10 cellular contexts compared by ENCODE assay signal in the genomic region with DNA sequence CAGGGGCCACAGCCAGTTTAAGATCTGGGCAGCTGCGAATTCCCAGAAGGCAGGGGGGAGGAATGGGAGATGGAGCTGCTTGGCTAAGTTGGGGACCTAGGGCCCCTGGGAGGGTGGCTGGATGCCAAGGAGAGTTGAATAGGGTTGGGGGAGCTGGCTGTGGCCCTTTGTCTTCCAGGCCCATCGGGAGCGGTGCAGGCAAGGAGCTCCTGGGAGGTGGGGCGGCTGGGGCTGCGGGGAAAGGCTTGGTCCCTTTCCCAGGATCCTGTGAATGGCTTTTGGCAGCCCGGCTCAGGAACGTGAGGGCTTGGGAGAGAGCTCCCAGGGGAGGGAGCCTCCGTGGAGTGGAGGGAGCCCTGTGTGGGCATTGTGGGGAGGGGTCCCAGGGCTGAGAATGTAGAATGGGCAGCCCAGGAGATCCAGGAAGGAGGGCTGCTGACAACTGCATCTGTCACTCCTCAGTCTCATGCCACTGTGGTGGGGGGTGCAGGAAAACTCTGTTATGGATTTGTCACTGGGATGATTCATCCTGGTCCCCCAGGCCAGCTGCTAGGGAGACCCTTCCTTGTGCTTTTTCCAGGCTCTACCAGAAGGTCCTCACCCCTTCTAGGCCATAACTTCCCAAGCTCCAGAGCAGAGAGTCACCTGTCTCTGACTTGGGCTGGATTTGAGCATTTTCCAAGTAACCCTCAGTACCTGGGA. TPM values are rescaled to one million over a fixed set of nuclear protein-coding genes. Genes with fewer than 3 reads are reported as not detected.
DNase-seq lines count a peak whose midpoint lies in the region; ATAC-seq and TF ChIP-seq lines count a peak whose summit lies in the region.
"Had no signal": no experiment of that assay in that cellular context is flagged by ENCODE, and none has a peak within 500 bp of the region (broad histone marks: within the 10 kb centered on the region; RNA-seq: fewer than 3 reads in every experiment).

No MANE protein-coding gene starts in this region.

- H3K36me3 Mint-ChIP-seq in endodermal cell (ENCODE audit: low read depth) (peaks cover 14% of the 10 kb centered on the region), nephron progenitor cell (ENCODE audit: low read depth) (no peaks in the 10 kb centered on the region)

- peak overlapping the region; percentile 60 for H3K4me3 Mint-ChIP-seq in endodermal cell
- peak overlapping the region; percentile 86 for H3K4me3 Mint-ChIP-seq in nephron progenitor cell

- H3K9me3 Mint-ChIP-seq in endodermal cell (no peaks in the 10 kb centered on the region), nephron progenitor cell (no peaks in the 10 kb centered on the region)

- TF ChIP-seq CTCF in endodermal cell (conservative IDR thresholded peaks at IDR 0.05): no peak
- TF ChIP-seq CTCF in nephron progenitor cell (IDR thresholded peaks at IDR 0.05): no peak

- H3K4me3 ChIP-seq in endodermal cell (ENCODE audit: low read length): peak overlapping the region; percentile 72

- no peak for ATAC-seq in HG03097 (IDR thresholded peaks at IDR 0.05; ENCODE audit: low FRiP score, unreplicated experiment)
- ATAC-seq in GM21619 (IDR thresholded peaks at IDR 0.05; ENCODE audit: unreplicated experiment): no peak
- no peak for ATAC-seq in GM18909 (IDR thresholded peaks at IDR 0.05; ENCODE audit: poor library complexity, unreplicated experiment)

- peaks cover 31% of the 10 kb centered on the region for H3K27me3 ChIP-seq in endodermal cell (ENCODE audit: control insufficient read depth, insufficient read depth, low read length, poor library complexity, severe bottlenecking)

- H3K36me3 ChIP-seq in endodermal cell (ENCODE audit: control insufficient read depth, insufficient read depth, low read length): no peaks in the 10 kb centered on the region

- H3K27ac Mint-ChIP-seq in endodermal cell (no peak overlapping the region), nephron progenitor cell (no peak overlapping the region)

- H3K4me1 Mint-ChIP-seq in endodermal cell (peaks cover 13% of the 10 kb centered on the region), nephron progenitor cell (peaks cover 51% of the 10 kb centered on the region)

- peak overlapping the region; percentile 47 for H3K9ac ChIP-seq in endodermal cell (ENCODE audit: extremely low read depth, low read length, poor library complexity, severe bottlenecking)

- H3K27me3 Mint-ChIP-seq in endodermal cell (ENCODE audit: insufficient read depth): peaks cover 21% of the 10 kb centered on the region
- H3K27me3 Mint-ChIP-seq in nephron progenitor cell (ENCODE audit: low read depth, poor library complexity): peaks cover 6% of the 10 kb centered on the region

- no peaks in the 10 kb centered on the region for H3K9me3 ChIP-seq in endodermal cell (ENCODE audit: control insufficient read depth, low read length)

- no peak overlapping the region for H3K27ac ChIP-seq in endodermal cell (ENCODE audit: low read depth, low read length)
- H3K27ac ChIP-seq: skin epidermis had no signal

- peak; percentile 75 for DNase-seq in Ammon's horn (ENCODE audit: low spot score)
- DNase-seq in NCI-H1105 treated with DMSO at 0.1 percent for 48 hours (lab: John Stamatoyannopoulos, UW): peak; percentile 58
- no peak for DNase-seq in endodermal cell
- DNase-seq in nephron progenitor cell: no peak
- no peak for DNase-seq in HT-29 (ENCODE audit: low spot score)
- DNase-seq: activated effector memory CD4-positive, alpha-beta T cell treated with Interleukin-2 at 50 U/mL for 16 hours had no signal

- 44 to 59% methylated on average over 8 of the region's 8 CpGs for WGBS in endodermal cell (ENCODE audit: insufficient coverage in 1 of 2, insufficient read length in 1 of 2), 2 experiments

- peaks cover 3% of the 10 kb centered on the region for H3K4me1 ChIP-seq in endodermal cell (ENCODE audit: control insufficient read depth, insufficient read depth, low read length)

RNA-seq across cellular contexts. Expression of a gene that starts 6.0 kb away (rescaled TPM):
- total RNA-seq in endodermal cell: 1 to 10 TPM; 1.1 to 1.5 TPM
- 1.2 TPM for polyA plus RNA-seq in endodermal cell (2013, experiment 1 of 2)
- not detected for polyA plus RNA-seq in endodermal cell (2013, experiment 2 of 2)
- total RNA-seq in HT-29 (2014; rRNA removed; shearing (Covaris generic)): 0.31 and 1.7 TPM in 2 replicates

RNA-seq across cellular contexts. Expression of a gene that starts 15.6 kb away (rescaled TPM):
- total RNA-seq in endodermal cell: 10 to 100 TPM; 11.2 to 12.8 TPM
- polyA plus RNA-seq in endodermal cell (2013, experiment 1 of 2): 23.9 TPM
- 18.4 TPM for polyA plus RNA-seq in endodermal cell (2013, experiment 2 of 2)
- total RNA-seq in HT-29 (2014; rRNA removed; shearing (Covaris generic)): 2.9 and 4.0 TPM in 2 replicates

RNA-seq across cellular contexts. Expression of a gene that starts 16.6 kb away (rescaled TPM):
- 10 to 100 TPM; 32.2 to 37.8 TPM for total RNA-seq in endodermal cell
- 22.9 TPM for polyA plus RNA-seq in endodermal cell (2013, experiment 1 of 2)
- 18.8 TPM for polyA plus RNA-seq in endodermal cell (2013, experiment 2 of 2)
- 86.5 and 98.4 TPM in 2 replicates for total RNA-seq in HT-29 (2014; rRNA removed; shearing (Covaris generic))

RNA-seq across cellular contexts. Expression of a gene that starts 21.4 kb away (rescaled TPM):
- 10 to 100 TPM; 28.5 to 35.2 TPM for total RNA-seq in endodermal cell
- polyA plus RNA-seq in endodermal cell (2013, experiment 1 of 2): 15.0 TPM
- polyA plus RNA-seq in endodermal cell (2013, experiment 2 of 2): 6.5 TPM
- total RNA-seq in HT-29 (2014; rRNA removed; shearing (Covaris generic)): 2.6 and 4.5 TPM in 2 replicates

RNA-seq across cellular contexts. Expression of a gene that starts 53.8 kb away (rescaled TPM):
- total RNA-seq in endodermal cell: 10 to 100 TPM; 19.8 to 20.1 TPM
- polyA plus RNA-seq in endodermal cell (2013, experiment 1 of 2): 14.0 TPM
- 10.8 TPM for polyA plus RNA-seq in endodermal cell (2013, experiment 2 of 2)
- total RNA-seq in HT-29 (2014; rRNA removed; shearing (Covaris generic)): 24.0 and 28.6 TPM in 2 replicates

Comparison
In these comparisons a context has a peak if more than half of its experiments do, and no peak if none do; other contexts are left out.
1. DNase-seq: peak in Ammon's horn (single experiment) and NCI-H1105 treated with DMSO at 0.1 percent for 48 hours (single experiment); none in endodermal cell (single experiment), nephron progenitor cell (single experiment) and HT-29 (single experiment).